28 cellular contexts compared by ENCODE assay signal in the genomic region with DNA sequence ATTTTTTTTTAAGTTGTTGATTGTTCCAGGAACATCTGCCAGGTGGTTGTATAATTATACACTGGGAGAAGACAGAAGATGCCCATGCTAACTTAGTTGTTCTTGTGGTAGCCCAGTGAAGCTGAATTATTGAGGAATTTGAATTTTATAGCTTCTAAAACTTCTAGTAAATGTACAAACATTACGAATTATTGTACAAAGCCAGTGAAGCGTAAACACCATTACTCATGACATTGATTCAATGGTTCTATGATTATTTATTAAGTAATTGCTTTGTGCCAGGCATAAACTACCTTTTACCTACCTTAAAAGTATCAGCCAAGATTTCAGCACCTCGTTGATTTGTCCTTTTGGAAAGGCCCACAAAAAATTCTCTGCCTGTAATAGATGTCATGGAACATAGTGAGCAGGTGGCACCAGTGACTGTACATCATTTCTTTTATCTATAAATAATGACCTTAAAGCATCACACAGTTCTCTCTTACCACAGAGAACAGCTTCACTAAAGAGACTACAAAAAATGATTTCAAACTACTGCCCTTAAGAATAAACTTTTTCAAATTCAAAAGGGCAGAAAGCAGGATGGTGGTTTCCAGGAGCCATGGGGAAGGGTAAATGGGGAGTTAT.
"Had no signal": no experiment of that assay in that cellular context is flagged by ENCODE, and none has a peak within 500 bp of the region (broad histone marks: within the 10 kb centered on the region; RNA-seq: fewer than 3 reads in every experiment).

No MANE protein-coding gene starts in this region.

- H3K9ac ChIP-seq: neural progenitor cell had no signal

- H3K4me1 ChIP-seq: left lung, neural progenitor cell, prostate gland, thyroid gland, vagina had no signal

- H3K36me3 ChIP-seq: neural progenitor cell, prostate gland, thyroid gland had no signal

- ATAC-seq: esophagus mucosa; left cardiac atrium; left lung; naive thymus-derived CD4-positive, alpha-beta T cell; right lobe of liver had no signal

- H3K36me3 Mint-ChIP-seq: naive thymus-derived CD4-positive, alpha-beta T cell had no signal

- H3K27ac Mint-ChIP-seq: naive thymus-derived CD4-positive, alpha-beta T cell; nephron; neural progenitor cell had no signal

- H3K9me3 ChIP-seq: gastrocnemius medialis, left lung, prostate gland, right lobe of liver, stomach, thyroid gland, vagina had no signal

- DNase-seq: dorsolateral prefrontal cortex; effector CD4-positive, alpha-beta T cell; foreskin fibroblast; gastrocnemius medialis; head of caudate nucleus; kidney; left cardiac atrium; left lung; mesendoderm; midbrain; naive thymus-derived CD4-positive, alpha-beta T cell; right lobe of liver; stimulated activated CD4-positive, alpha-beta T cell treated with anti-CD3 and anti-CD28 coated beads, Interleukin-12 subunit alpha, Interleukin-12 subunit beta, amount 100 ng/mL, for 4 hours; stimulated activated CD4-positive, alpha-beta T cell treated with anti-CD3 and anti-CD28 coated beads, Interleukin-1b, Interleukin-23, amount 100 ng/mL, for 48 hours; stimulated activated CD4-positive, alpha-beta T cell treated with anti-CD3 and anti-CD28 coated beads, Interleukin-4, amount 100 ng/mL, for 1 hour; stimulated activated CD8-positive, alpha-beta memory T cell treated with anti-CD3 and anti-CD28 coated beads, Interleukin-4, amount 100 ng/mL, for 48 hours; stimulated activated naive CD4-positive, alpha-beta T cell; stomach; thyroid gland; trophoblast cell had no signal

- H3K4me3 ChIP-seq: dorsolateral prefrontal cortex, gastrocnemius medialis, left lung, neural progenitor cell, prostate gland, right lobe of liver, smooth muscle cell, stomach, thyroid gland, vagina had no signal

- H3K4me1 Mint-ChIP-seq: naive thymus-derived CD4-positive, alpha-beta T cell had no signal

- H3K9me3 Mint-ChIP-seq: neural progenitor cell had no signal

- H3K4me3 Mint-ChIP-seq: naive thymus-derived CD4-positive, alpha-beta T cell; nephron; neural progenitor cell had no signal

- FAIRE-seq: colon, kidney had no signal

- H3K27ac ChIP-seq: dorsolateral prefrontal cortex, epithelial cell of prostate, left lung, neural progenitor cell, prostate gland, right lobe of liver, stomach, thyroid gland, vagina had no signal

- H3K27me3 ChIP-seq: dorsolateral prefrontal cortex, gastrocnemius medialis, left lung, neural progenitor cell, right lobe of liver, stomach, thyroid gland, vagina had no signal
